37 cellular contexts compared by ENCODE assay signal in the genomic region with DNA sequence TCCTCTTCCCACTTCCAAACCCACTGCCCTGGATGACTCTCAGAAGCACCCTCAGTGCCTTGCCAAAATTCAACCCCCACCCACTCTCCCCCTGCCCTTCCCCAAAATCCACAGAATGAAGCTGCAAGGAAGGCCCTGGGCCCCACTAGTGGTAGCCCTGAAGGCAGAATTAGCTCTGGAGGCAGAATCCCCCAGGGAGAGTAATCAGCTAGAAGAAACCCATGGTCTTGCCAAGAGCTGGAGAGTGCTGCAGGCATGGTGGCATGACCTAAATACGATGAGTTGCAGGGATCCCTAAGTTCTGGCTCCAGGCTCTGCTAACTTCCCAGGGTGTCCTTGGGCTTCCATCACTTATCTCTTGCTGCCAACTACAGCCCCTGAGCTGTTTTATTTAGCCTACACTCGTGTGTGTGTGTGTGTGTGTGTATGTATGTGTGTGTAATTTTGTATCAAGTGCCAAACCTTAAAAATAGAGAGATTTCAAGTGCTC. TPM values are rescaled to one million over a fixed set of nuclear protein-coding genes. Genes with fewer than 3 reads are reported as not detected.
DNase-seq lines count a peak whose midpoint lies in the region; ATAC-seq, FAIRE-seq and TF ChIP-seq lines count a peak whose summit lies in the region.
"Had no signal": no experiment of that assay in that cellular context is flagged by ENCODE, and none has a peak within 500 bp of the region (broad histone marks: within the 10 kb centered on the region; RNA-seq: fewer than 3 reads in every experiment).

No MANE protein-coding gene starts in this region.

- peak overlapping the region in 1 of 10 donors; percentile 15 for H3K27ac Mint-ChIP-seq in naive thymus-derived CD8-positive, alpha-beta T cell
- H3K27ac Mint-ChIP-seq: activated CD4-positive, alpha-beta memory T cell treated with anti-CD3 and anti-CD28 coated beads, Interleukin-2, amount 10 ng/mL, durations not matched to agents 7 days and 5 days; activated naive CD4-positive, alpha-beta T cell treated with anti-CD3 and anti-CD28 coated beads for 36 hours; activated T-helper 1 cell treated with anti-CD3 and anti-CD28 coated beads, Interleukin-12 subunit alpha, Interleukin-12 subunit beta, Interleukin-2, Interleukin-4 antibody, amounts not matched to agents 30 ng/mL and 10 ng/mL and 1 ng/mL, durations not matched to agents 14 hours and 24 hours and 36 hours; CD4-positive, CD25-positive, alpha-beta regulatory T cell had no signal

- no peak overlapping the region for H2AFZ ChIP-seq in GM23248
- H2AFZ ChIP-seq in K562 (ENCODE audit: low read depth, low read length): no peak overlapping the region
- H2AFZ ChIP-seq in Karpas-422 (ENCODE audit: low read length): no peak overlapping the region

- H3K36me3 Mint-ChIP-seq in naive thymus-derived CD8-positive, alpha-beta T cell: peaks cover 0 to 2% (median 0%) of the 10 kb centered on the region in 3 donors
- H3K36me3 Mint-ChIP-seq: CD4-positive, CD25-positive, alpha-beta regulatory T cell had no signal

- H3K4me1 ChIP-seq in GM23248 (ENCODE audit: insufficient read depth) (no peaks in the 10 kb centered on the region; the same call in 1 of the 2 replicates), K562 (replicated peaks in 1 of 2; ENCODE audit: control insufficient read depth in 2 of 2, insufficient read depth in 2 of 2, low read length in 2 of 2) (peaks cover 0 to 34% of the 10 kb centered on the region in 2 experiments; a peak in 3 of 5 replicates), left lung (peaks cover 35 to 44% of the 10 kb centered on the region in 2 donors), Karpas-422 (ENCODE audit: low read length) (peaks cover 8% of the 10 kb centered on the region)

- FAIRE-seq in K562 (lab: Jason Lieb, UNC): peak; percentile 6
- FAIRE-seq: small intestine had no signal

- H3K79me2 ChIP-seq in GM23248 (ENCODE audit: insufficient read depth) (no peaks in the 10 kb centered on the region), K562 (ENCODE audit: control insufficient read depth, insufficient read depth, low read length) (no peaks in the 10 kb centered on the region), Karpas-422 (ENCODE audit: low read length) (no peaks in the 10 kb centered on the region)

- in situ Hi-C loops in GM23248 (cut with MboI) (loop anchor here (25.0 kb wide), 2 partner anchors 412 to 1362 kb away; no protein-coding TSS in a partner anchor), K562 (cut with MboI) (loop anchor here (25.0 kb wide), 1 partner anchor 887 kb away; no protein-coding TSS in a partner anchor), ACHN (cut with HindIII; ENCODE audit: low pct_ligation_motif_present, low pct_unique_long_range_greater_than_20kb, low sequenced_read_pairs) (loop anchor here (25.0 kb wide), 1 partner anchor 412 kb away; no protein-coding TSS in a partner anchor)

- H3K4me2 ChIP-seq in GM23248 (ENCODE audit: unreplicated experiment): no peak overlapping the region
- no peak overlapping the region for H3K4me2 ChIP-seq in K562 (ENCODE audit: insufficient read depth, low read length)
- H3K4me2 ChIP-seq in Karpas-422 (ENCODE audit: low read depth, low read length, poor library complexity, severe bottlenecking): no peak overlapping the region

- DNase-seq in AG10803 (ENCODE audit: low read depth): peak; percentile 22
- DNase-seq in GM23248: peak; percentile 46
- DNase-seq in K562 (ENCODE audit: extremely low read depth in 1 of 4, low spot score in 3 of 4): no peak
- no peak for DNase-seq in naive thymus-derived CD8-positive, alpha-beta T cell
- no peak for DNase-seq in ACHN
- no peak for DNase-seq in left lung
- no peak for DNase-seq in Karpas-422
- no peak for DNase-seq in GM19240 (ENCODE audit: insufficient read length, low spot score)
- DNase-seq: activated CD4-positive, alpha-beta memory T cell treated with anti-CD3 and anti-CD28 coated beads, Interleukin-2, amount 10 ng/mL, durations not matched to agents 7 days and 5 days; activated CD8-positive, alpha-beta memory T cell treated with anti-CD3 and anti-CD28 coated beads, Interleukin-2, amount 50 U/mL, for 4 hours; activated naive CD4-positive, alpha-beta T cell treated with anti-CD3 and anti-CD28 coated beads for 36 hours; amygdala; CD4-positive, CD25-positive, alpha-beta regulatory T cell; DND-41; esophagus squamous epithelium; gastrocnemius medialis; GF-D8; GOT3; KBM-7; left cardiac atrium; MM.1S; mucosa of descending colon; NCI-H1417; NCI-H2081 treated with DMSO at 0.1 percent for 48 hours; NCI-H510A; NK-92 treated with Interleukin-12 subunit alpha and Interleukin-12 subunit beta, amount 100 ng/mL, for 24 hours; PC-3; small intestine; stimulated activated naive CD4-positive, alpha-beta T cell; T-helper 2 cell had no signal

- 54 to 63% methylated on average over 2 of the region's 2 CpGs for WGBS in GM23248 (ENCODE audit: low coverage in 1 of 2, low lambda C conversion rate in 2 of 2, missing lambda C conversion rate in 2 of 2), 2 experiments
- 19% methylated on average over 2 of the region's 2 CpGs for WGBS in K562 (ENCODE audit: insufficient coverage, low coverage, missing lambda C conversion rate)

- POLR2A ChIA-PET in K562 (lab: Yijun Ruan, JAX): interaction anchor here (0.6 to 1.0 kb wide), 3 partner anchors 14 to 292 kb away, joined by 3 read pairs; no protein-coding TSS in a partner anchor
- POLR2A ChIA-PET in naive thymus-derived CD8-positive, alpha-beta T cell (lab: Charles Lee): interaction anchor here (0.7 kb wide), 1 partner anchor 21 kb away, joined by 3 read pairs; no protein-coding TSS in a partner anchor

- H3K4me3 Mint-ChIP-seq in naive thymus-derived CD8-positive, alpha-beta T cell: peak overlapping the region in 8 of 10 donors; percentile 18 to 43 (median 30)
- H3K4me3 Mint-ChIP-seq: activated CD4-positive, alpha-beta memory T cell treated with anti-CD3 and anti-CD28 coated beads, Interleukin-2, amount 10 ng/mL, durations not matched to agents 7 days and 5 days; activated T-helper 1 cell treated with anti-CD3 and anti-CD28 coated beads, Interleukin-12 subunit alpha, Interleukin-12 subunit beta, Interleukin-2, Interleukin-4 antibody, amounts not matched to agents 30 ng/mL and 10 ng/mL and 1 ng/mL, durations not matched to agents 14 hours and 24 hours and 36 hours had no signal

- intact Hi-C loops in K562 (cut with micrococcal nuclease): no loop called here
- intact Hi-C loops in left lung (cut with DNase I): no loop called here

- H3F3A ChIP-seq in GM23248 (ENCODE audit: insufficient read depth): no peaks in the 10 kb centered on the region

- no peak for TF ChIP-seq POLR2A in K562 (conservative IDR thresholded peaks at IDR 0.05)

- H3K9me3 ChIP-seq in GM23248 (ENCODE audit: low read depth) (no peaks in the 10 kb centered on the region), K562 (replicated peaks; ENCODE audit: control insufficient read depth, insufficient read depth, low read depth, low read length) (no peaks in the 10 kb centered on the region; the same call in 1 of the 2 replicates), left lung (no peaks in the 10 kb centered on the region), Karpas-422 (ENCODE audit: low read length) (no peaks in the 10 kb centered on the region)
- H3K9me3 ChIP-seq: esophagus squamous epithelium, gastrocnemius medialis, mucosa of descending colon, right atrium auricular region, suprapubic skin had no signal

- no peak for ATAC-seq in K562
- ATAC-seq in naive thymus-derived CD8-positive, alpha-beta T cell: no peak
- no peak for ATAC-seq in left lung
- ATAC-seq: mucosa of descending colon, PC-3 had no signal

- H3K4me1 Mint-ChIP-seq in naive thymus-derived CD8-positive, alpha-beta T cell: peaks cover 20 to 34% (median 33%) of the 10 kb centered on the region in 4 donors

- no peaks in the 10 kb centered on the region for H3K36me3 ChIP-seq in GM23248 (ENCODE audit: low read depth)
- H3K36me3 ChIP-seq in K562 (ENCODE audit: control insufficient read depth, insufficient read depth, low read length): no peaks in the 10 kb centered on the region
- H3K36me3 ChIP-seq in left lung: no peaks in the 10 kb centered on the region
- no peaks in the 10 kb centered on the region for H3K36me3 ChIP-seq in Karpas-422 (ENCODE audit: insufficient read depth, low read length)
- H3K36me3 ChIP-seq: esophagus squamous epithelium, gastrocnemius medialis, right atrium auricular region, suprapubic skin had no signal

- H3K9me2 ChIP-seq in GM23248 (ENCODE audit: insufficient read depth): no peaks in the 10 kb centered on the region
- H3K9me2 ChIP-seq in Karpas-422 (replicated peaks; ENCODE audit: insufficient read depth, low read length): no peaks in the 10 kb centered on the region

- H3K9ac ChIP-seq in GM23248 (no peak overlapping the region), K562 (ENCODE audit: insufficient read depth in 1 of 2, low read depth in 2 of 2, low read length in 2 of 2) (no peak overlapping the region), Karpas-422 (ENCODE audit: low read length) (no peak overlapping the region)

- H3K9me3 Mint-ChIP-seq in naive thymus-derived CD8-positive, alpha-beta T cell: peaks cover 0 to 2% (median 0%) of the 10 kb centered on the region in 9 donors
- H3K9me3 Mint-ChIP-seq: activated CD4-positive, alpha-beta memory T cell treated with anti-CD3 and anti-CD28 coated beads, Interleukin-2, amount 10 ng/mL, durations not matched to agents 7 days and 5 days; activated naive CD4-positive, alpha-beta T cell treated with anti-CD3 and anti-CD28 coated beads for 36 hours; activated T-helper 1 cell treated with anti-CD3 and anti-CD28 coated beads, Interleukin-12 subunit alpha, Interleukin-12 subunit beta, Interleukin-2, Interleukin-4 antibody, amounts not matched to agents 30 ng/mL and 10 ng/mL and 1 ng/mL, durations not matched to agents 14 hours and 24 hours and 36 hours had no signal

- no TSS peak for BruUV-seq in K562 (replicated peaks; lab: Mats Ljungman, UMichigan)

- no peaks in the 10 kb centered on the region for H3K9me1 ChIP-seq in K562 (ENCODE audit: control insufficient read depth, insufficient read depth, low read length)

- CTCF ChIA-PET in K562 (lab: Yijun Ruan, JAX; ENCODE audit: low intra/inter-chr PET ratio): no interaction called here

- H3K4me3 ChIP-seq in AG10803 (ENCODE audit: low read length): no peak overlapping the region
- H3K4me3 ChIP-seq in GM23248: no peak overlapping the region
- H3K4me3 ChIP-seq in K562: no peak overlapping the region
- no peak overlapping the region for H3K4me3 ChIP-seq in left lung
- H3K4me3 ChIP-seq in Karpas-422 (ENCODE audit: low read length): no peak overlapping the region
- H3K4me3 ChIP-seq: esophagus squamous epithelium, mucosa of descending colon, right atrium auricular region, SK-N-MC had no signal

- TF ChIP-seq RAD21 in K562 (CRISPR knock-in tag; conservative IDR thresholded peaks at IDR 0.05 in 1 of 2, IDR thresholded peaks at IDR 0.05 in 1 of 2): no peak

- peaks cover 42 to 96% (median 70%) of the 10 kb centered on the region in 5 donors for H3K27me3 Mint-ChIP-seq in naive thymus-derived CD8-positive, alpha-beta T cell

- H3K27me3 ChIP-seq in GM23248 (replicated peaks; ENCODE audit: insufficient read depth): peaks cover 52% of the 10 kb centered on the region
- H3K27me3 ChIP-seq in K562 (ENCODE audit: control insufficient read depth in 2 of 2, insufficient read depth in 2 of 2, low read length in 2 of 2): peaks cover 0 to 22% of the 10 kb centered on the region in 2 experiments; a peak in 2 of 5 replicates
- peaks cover 46 to 90% of the 10 kb centered on the region in 2 donors for H3K27me3 ChIP-seq in left lung
- no peaks in the 10 kb centered on the region for H3K27me3 ChIP-seq in Karpas-422 (ENCODE audit: low read length)

- H4K20me1 ChIP-seq in GM23248 (ENCODE audit: insufficient read depth) (no peaks in the 10 kb centered on the region), K562 (replicated peaks; ENCODE audit: control insufficient read depth, insufficient read depth, low read length) (no peaks in the 10 kb centered on the region), Karpas-422 (ENCODE audit: insufficient read depth, low read depth, low read length) (no peaks in the 10 kb centered on the region)

- H3K27ac ChIP-seq in GM23248: no peak overlapping the region
- no peak overlapping the region for H3K27ac ChIP-seq in K562 (ENCODE audit: extremely low read depth, low read depth, low read length)
- H3K27ac ChIP-seq in left lung: no peak overlapping the region
- H3K27ac ChIP-seq in Karpas-422 (ENCODE audit: low read length): no peak overlapping the region
- H3K27ac ChIP-seq: esophagus squamous epithelium, gastrocnemius medialis, right atrium auricular region, SK-N-MC, suprapubic skin had no signal

- no peak for TF ChIP-seq CTCF in AG10803 (conservative IDR thresholded peaks at IDR 0.05; ENCODE audit: low read length)
- TF ChIP-seq CTCF in K562 (IDR thresholded peaks at IDR 0.05 in 2 of 3, conservative IDR thresholded peaks at IDR 0.05 in 1 of 3; ENCODE audit: insufficient read depth in 2 of 3, low read depth in 1 of 3, low read length in 3 of 3): no peak
- no peak for TF ChIP-seq CTCF in left lung (IDR thresholded peaks at IDR 0.05)

- TF ChIP-seq EP300 in K562 (IDR thresholded peaks at IDR 0.05; ENCODE audit: low read length): no peak

RNA-seq across cellular contexts. Expression of gene GAD1, which starts 7.9 kb away (rescaled TPM):
- total RNA-seq in GM23248 (2014; rRNA removed; shearing (Covaris generic)): 0.13 and 2.6 TPM in 2 replicates
- 0.49 and 0.81 TPM in 2 replicates for polyA plus RNA-seq in GM23248 (2016; fragmentation: Nextera tagmentation; extraction: Ambion mirVana)
- 24.1 and 26.9 TPM in 2 replicates for total RNA-seq in K562 (2011; cell fraction: chromatin; rRNA removed; ENCODE audit: low replicate concordance)
- 7.4 and 9.5 TPM in 2 replicates for total RNA-seq in K562 (2011; cell fraction: nucleolus; rRNA removed)
- total RNA-seq in K562 (2011; cell fraction: nucleoplasm; rRNA removed): 8.8 and 21.6 TPM in 2 replicates
- 22.0 and 29.1 TPM in 2 replicates for total RNA-seq in K562 (2014; rRNA removed)
- total RNA-seq in K562 (2014; rRNA removed; fragmentation: Illumina TruSeq; extraction: Trizol): 10.9 and 11.7 TPM in 2 replicates
- total RNA-seq in K562 (2015; rRNA removed; fragmentation: Illumina TruSeq; extraction: Trizol): 16.8 and 17.6 TPM in 2 replicates
- total RNA-seq in K562 (2021): 14.5 and 15.7 TPM in 2 replicates
- polyA plus RNA-seq in K562 (2011; rRNA removed): 11.7 and 26.2 TPM in 2 replicates
- polyA plus RNA-seq in K562 (2011; cell fraction: cytosol; rRNA removed): 10.0 and 35.0 TPM in 2 replicates
- polyA plus RNA-seq in K562 (2011; cell fraction: nucleus; rRNA removed): 30.8 and 75.5 TPM in 2 replicates
- polyA plus RNA-seq in K562 (2012): 26.2 and 30.3 TPM in 2 replicates
- polyA plus RNA-seq in K562 (2014; fragmentation: Illumina TruSeq; extraction: Trizol): 9.8 and 15.0 TPM in 2 replicates
- 1 to 10 TPM; 2.7 to 3.9 TPM for polyA plus RNA-seq in K562 (2014; fragmentation: Nextera tagmentation; extraction: Ambion mirVana)
- 20.8 and 24.1 TPM in 2 replicates for polyA plus RNA-seq in K562 (2014; rRNA removed)
- polyA minus RNA-seq in K562 (2011; rRNA and poly(A)+ RNA removed): 5.3 and 14.2 TPM in 2 replicates
- 7.2 and 12.0 TPM in 2 replicates for polyA minus RNA-seq in K562 (2011; cell fraction: cytosol; rRNA and poly(A)+ RNA removed)
- polyA minus RNA-seq in K562 (2011; cell fraction: nucleus; rRNA and poly(A)+ RNA removed): 15.6 and 21.4 TPM in 2 replicates
- not detected for total RNA-seq in naive thymus-derived CD8-positive, alpha-beta T cell
- not detected for polyA plus RNA-seq in naive thymus-derived CD8-positive, alpha-beta T cell
- under 1 TPM in 1 of 2 donors, not detected in 1; 0.29 TPM for total RNA-seq in left lung
- total RNA-seq in Karpas-422 (2014; rRNA removed; shearing (Covaris generic); ENCODE audit: low replicate concordance): 7.1 and 7.7 TPM in 2 replicates
- total RNA-seq: CD4-positive, CD25-positive, alpha-beta regulatory T cell; gastrocnemius medialis; left cardiac atrium; right atrium auricular region had no signal
- polyA plus RNA-seq: CD4-positive, CD25-positive, alpha-beta regulatory T cell had no signal

RNA-seq across cellular contexts. Expression of gene ERICH2, which starts 54.4 kb away (rescaled TPM):
- not detected in 2 replicates for total RNA-seq in GM23248 (2014; rRNA removed; shearing (Covaris generic))
- polyA plus RNA-seq in GM23248 (2016; fragmentation: Nextera tagmentation; extraction: Ambion mirVana): not detected in 2 replicates
- total RNA-seq in K562 (2011; cell fraction: chromatin; rRNA removed; ENCODE audit: low replicate concordance): not detected in 2 replicates
- not detected in 2 replicates for total RNA-seq in K562 (2011; cell fraction: nucleolus; rRNA removed)
- total RNA-seq in K562 (2011; cell fraction: nucleoplasm; rRNA removed): not detected in 2 replicates
- 1.1 and 1.2 TPM in 2 replicates for total RNA-seq in K562 (2014; rRNA removed)
- 1.2 and 2.4 TPM in 2 replicates for total RNA-seq in K562 (2014; rRNA removed; fragmentation: Illumina TruSeq; extraction: Trizol)
- total RNA-seq in K562 (2015; rRNA removed; fragmentation: Illumina TruSeq; extraction: Trizol): 1.2 and 1.6 TPM in 2 replicates
- total RNA-seq in K562 (2021): 1.2 and 1.3 TPM in 2 replicates
- 1.5 and 1.8 TPM in 2 replicates for polyA plus RNA-seq in K562 (2011; rRNA removed)
- polyA plus RNA-seq in K562 (2011; cell fraction: cytosol; rRNA removed): 0.12 TPM in 1 of 2 replicates, not detected in the other
- 0.36 TPM in 1 of 2 replicates, not detected in the other for polyA plus RNA-seq in K562 (2011; cell fraction: nucleus; rRNA removed)
- polyA plus RNA-seq in K562 (2012): 3.3 and 13.0 TPM in 2 replicates
- polyA plus RNA-seq in K562 (2014; fragmentation: Illumina TruSeq; extraction: Trizol): 1.1 and 1.6 TPM in 2 replicates
- polyA plus RNA-seq in K562 (2014; fragmentation: Nextera tagmentation; extraction: Ambion mirVana): 1 to 10 TPM in 1 of 2 experiments, under 1 TPM in 1; 0.85 to 1.0 TPM
- 1.4 and 1.8 TPM in 2 replicates for polyA plus RNA-seq in K562 (2014; rRNA removed)
- 0.66 and 0.70 TPM in 2 replicates for polyA minus RNA-seq in K562 (2011; rRNA and poly(A)+ RNA removed)
- polyA minus RNA-seq in K562 (2011; cell fraction: cytosol; rRNA and poly(A)+ RNA removed): not detected in 2 replicates
- polyA minus RNA-seq in K562 (2011; cell fraction: nucleus; rRNA and poly(A)+ RNA removed): 0.89 TPM in 1 of 2 replicates, not detected in the other
- not detected for total RNA-seq in naive thymus-derived CD8-positive, alpha-beta T cell
- not detected for polyA plus RNA-seq in naive thymus-derived CD8-positive, alpha-beta T cell
- total RNA-seq in left lung: 1 to 10 TPM; 3.3 to 6.2 TPM
- not detected in 2 replicates for total RNA-seq in Karpas-422 (2014; rRNA removed; shearing (Covaris generic); ENCODE audit: low replicate concordance)
- total RNA-seq: activated CD4-positive, alpha-beta memory T cell treated with anti-CD3 and anti-CD28 coated beads, Interleukin-2, amount 10 ng/mL, durations not matched to agents 7 days and 5 days; activated naive CD4-positive, alpha-beta T cell treated with anti-CD3 and anti-CD28 coated beads for 36 hours; activated T-helper 1 cell treated with anti-CD3 and anti-CD28 coated beads, Interleukin-12 subunit alpha, Interleukin-12 subunit beta, Interleukin-2, Interleukin-4 antibody, amounts not matched to agents 30 ng/mL and 10 ng/mL and 1 ng/mL, durations not matched to agents 14 hours and 24 hours and 36 hours; CD4-positive, CD25-positive, alpha-beta regulatory T cell; cerebellum; dermis microvascular lymphatic vessel endothelial cell; esophagus squamous epithelium; gastrocnemius medialis; lung microvascular endothelial cell; right atrium auricular region; suprapubic skin had no signal
- polyA plus RNA-seq: CD4-positive, CD25-positive, alpha-beta regulatory T cell had no signal

Comparison
In these comparisons a context has a peak if more than half of its experiments do, and no peak if none do; other contexts are left out.
1. DNase-seq: peak in AG10803 (single experiment) and GM23248 (single experiment); none in K562 (0 of 4), naive thymus-derived CD8-positive, alpha-beta T cell (0 of 10), ACHN (single experiment), left lung (0 of 2), Karpas-422 (single experiment) and GM19240 (single experiment).